ENCODE assay signal across 21 cellular contexts in genomic region chr15:79067969-79068368, GRCh38.
DNase-seq lines count a peak whose midpoint lies in the region; ATAC-seq and TF ChIP-seq lines count a peak whose summit lies in the region.
"Had no signal": no experiment of that assay in that cellular context is flagged by ENCODE, and none has a peak within 500 bp of the region (broad histone marks: within the 10 kb centered on the region; RNA-seq: fewer than 3 reads in every experiment).

No MANE protein-coding gene starts in this region.

- TF ChIP-seq CTCF in HEK293 (tag by site-specific recombination; IDR thresholded peaks at IDR 0.05) (no peak), VCaP (conservative IDR thresholded peaks at IDR 0.05) (no peak)

- no peak overlapping the region for H3K27ac ChIP-seq in HEK293 (ENCODE audit: extremely low read depth, low read depth, low read length)
- peak overlapping the region; percentile 33 for H3K27ac ChIP-seq in VCaP
- H3K27ac ChIP-seq in rectal smooth muscle tissue (ENCODE audit: low read depth, low read length): peak overlapping the region; percentile 80

- H3K27me3 ChIP-seq in rectal smooth muscle tissue (ENCODE audit: control insufficient read depth, insufficient read depth, low read length): no peaks in the 10 kb centered on the region

- H3K36me3 ChIP-seq in HEK293 (ENCODE audit: control insufficient read depth in 2 of 2, insufficient read depth in 1 of 2, low read length in 2 of 2) (no peaks in the 10 kb centered on the region), rectal smooth muscle tissue (ENCODE audit: control insufficient read depth, insufficient read depth, low read length) (no peaks in the 10 kb centered on the region)
- H3K36me3 ChIP-seq: HAP-1 had no signal

- no peak for ATAC-seq in HG03097 (IDR thresholded peaks at IDR 0.05; ENCODE audit: low FRiP score, unreplicated experiment)
- ATAC-seq: GM23338, Panc1 had no signal

- DNase-seq in NCI-H1694 (lab: John Stamatoyannopoulos, UW) (peak; percentile 20), GM19240 (ENCODE audit: insufficient read length, low spot score) (no peak), KG1 (lab: John Stamatoyannopoulos, UW) (no peak), amygdala (lab: John Stamatoyannopoulos, UW) (no peak)
- DNase-seq: CD4-positive, CD25-positive, alpha-beta regulatory T cell; COR-L47; Karpas-422; MV-4-11; NCI-H1436 treated with DMSO at 0.1 percent for 48 hours; NCI-H2029 treated with DMSO at 0.1 percent for 48 hours; NCI-H510A treated with DMSO at 0.1 percent for 48 hours; NCI-H748 treated with DMSO at 0.1 percent for 48 hours; SIG-M5; SK-N-SH had no signal

- H3K9me3 ChIP-seq in HEK293 (ENCODE audit: control insufficient read depth, insufficient read depth, low read depth, low read length): no peaks in the 10 kb centered on the region
- H3K9me3 ChIP-seq: HAP-1, SK-N-SH had no signal

- H3K4me1 ChIP-seq in HEK293 (ENCODE audit: control insufficient read depth, insufficient read depth, low read length) (no peaks in the 10 kb centered on the region), rectal smooth muscle tissue (ENCODE audit: control insufficient read depth, insufficient read depth, low read length) (peaks cover 8% of the 10 kb centered on the region)
- H3K4me1 ChIP-seq: HAP-1 had no signal

- CTCF ChIA-PET in HEK293 (lab: Yijun Ruan, JAX): interaction anchor here (1.0 to 1.7 kb wide), 2 partner anchors 13 to 117 kb away, joined by 3 to 6 read pairs; no protein-coding TSS in a partner anchor

- POLR2A ChIA-PET in HEK293 (lab: Yijun Ruan, JAX): no interaction called here

- no peak overlapping the region for H3K4me3 ChIP-seq in HEK293 (ENCODE audit: low read depth, low read length)
- H3K4me3 ChIP-seq in rectal smooth muscle tissue (ENCODE audit: low read length): no peak overlapping the region
- H3K4me3 ChIP-seq: GM23338, HAP-1 had no signal

- no peak overlapping the region for H3K9ac ChIP-seq in rectal smooth muscle tissue (ENCODE audit: low read length)
- H3K9ac ChIP-seq: SK-N-SH had no signal

TF ChIP-seq in HEK293, 187 proteins besides CTCF, POLR2A, EP300 and RAD21:
- 0 out of 2 replicates have a peak, but pooled peaks have one; percentile 18 for TF ChIP-seq ZFHX2 (tag by site-specific recombination; conservative IDR thresholded peaks at IDR 0.05)
- no peak for TF ChIP-seq ZNF175 (tag by site-specific recombination; IDR thresholded peaks at IDR 0.05)
- TF ChIP-seq ZNF692 (tag by site-specific recombination; IDR thresholded peaks at IDR 0.05): no peak
- TF ChIP-seq ZNF10 (tag by site-specific recombination; IDR thresholded peaks at IDR 0.05): no peak
- TF ChIP-seq PRDM4 (tag by site-specific recombination; IDR thresholded peaks at IDR 0.05): no peak
- peak; percentile 21; the same call in 1 of the 2 replicates for TF ChIP-seq ZIC2 (tag by site-specific recombination; IDR thresholded peaks at IDR 0.05)
- 0 out of 2 replicates have a peak, but pooled peaks have one; percentile 51 for TF ChIP-seq EGR2 (tag by site-specific recombination; IDR thresholded peaks at IDR 0.05; ENCODE audit: low read depth)
- TF ChIP-seq PRDM1 (tag by site-specific recombination; IDR thresholded peaks at IDR 0.05): peak; percentile 48
